ENCODE assay signal across 9 cellular contexts in genomic region chr1:24481098-24481497, GRCh38. TPM values are rescaled to one million over a fixed set of nuclear protein-coding genes. Genes with fewer than 3 reads are reported as not detected.
DNase-seq lines count a peak whose midpoint lies in the region; ATAC-seq and TF ChIP-seq lines count a peak whose summit lies in the region.
"Had no signal": no experiment of that assay in that cellular context is flagged by ENCODE, and none has a peak within 500 bp of the region (broad histone marks: within the 10 kb centered on the region; RNA-seq: fewer than 3 reads in every experiment).

No MANE protein-coding gene starts in this region.

- no peaks in the 10 kb centered on the region for H3K4me1 ChIP-seq in testis

- ATAC-seq in SK-N-SH treated with all-trans-retinoic acid at 6 μM for 48 hours (no peak), GM18867 (IDR thresholded peaks at IDR 0.05; ENCODE audit: unreplicated experiment) (no peak)
- ATAC-seq: HCT116 had no signal

- no peaks in the 10 kb centered on the region for H3K27me3 ChIP-seq in testis

- H3K9me3 Mint-ChIP-seq in activated naive CD4-positive, alpha-beta T cell treated with anti-CD3 and anti-CD28 coated beads, Interleukin-2, amount 50 U/mL, for 24 hours = no peaks in the 10 kb centered on the region

- H3K9me3 ChIP-seq in testis = no peaks in the 10 kb centered on the region

- H3K4me3 Mint-ChIP-seq in activated naive CD4-positive, alpha-beta T cell treated with anti-CD3 and anti-CD28 coated beads, Interleukin-2, amount 50 U/mL, for 24 hours = peak overlapping the region; percentile 67

- H3K4me1 Mint-ChIP-seq in activated naive CD4-positive, alpha-beta T cell treated with anti-CD3 and anti-CD28 coated beads, Interleukin-2, amount 50 U/mL, for 24 hours = peaks cover 62% of the 10 kb centered on the region

- H3K36me3 Mint-ChIP-seq in activated naive CD4-positive, alpha-beta T cell treated with anti-CD3 and anti-CD28 coated beads, Interleukin-2, amount 50 U/mL, for 24 hours = no peaks in the 10 kb centered on the region

- no peak overlapping the region for H3K27ac ChIP-seq in testis

- H3K27me3 Mint-ChIP-seq in activated naive CD4-positive, alpha-beta T cell treated with anti-CD3 and anti-CD28 coated beads, Interleukin-2, amount 50 U/mL, for 24 hours = no peaks in the 10 kb centered on the region

- peak; percentile 48 for DNase-seq in GM19240 (ENCODE audit: insufficient read length, low spot score)
- peak; percentile 46 for DNase-seq in RPMI8226
- peak in 3 of 4 experiments; percentile 35 to 58 (median 42) for DNase-seq in stimulated activated CD4-positive, alpha-beta T cell treated with anti-CD3 and anti-CD28 coated beads, Interleukin-1b, Interleukin-23, amount 100 ng/mL, for 24 hours (ENCODE audit: low read depth in 4 of 4, low spot score in 1 of 4)
- no peak for DNase-seq in testis
- no peak for DNase-seq in SW480 (ENCODE audit: low spot score)

- 72 to 75% methylated on average over 2 of the region's 2 CpGs for WGBS in testis, 2 donors

- TF ChIP-seq CTCF in testis (IDR thresholded peaks at IDR 0.05) = no peak

- H3K27ac Mint-ChIP-seq in activated naive CD4-positive, alpha-beta T cell treated with anti-CD3 and anti-CD28 coated beads, Interleukin-2, amount 50 U/mL, for 24 hours = peak overlapping the region; percentile 95

- no peak overlapping the region for H3K4me3 ChIP-seq in testis

- H3K36me3 ChIP-seq in testis (ENCODE audit: low read depth, missing control alignments) = no peaks in the 10 kb centered on the region

- intact Hi-C loops in testis (cut with DNase I; ENCODE audit: low total_unique reads) = no loop called here

- TF ChIP-seq POLR2A in testis (IDR thresholded peaks at IDR 0.05) = no peak

TF ChIP-seq in SK-N-SH treated with all-trans-retinoic acid at 6 μM for 48 hours, 23 proteins besides CTCF, POLR2A, EP300 and RAD21:
- TF ChIP-seq POU6F1 (CRISPR knock-in tag; IDR thresholded peaks at IDR 0.05; ENCODE audit: borderline replicate concordance, low read depth) (no peak), RARB (CRISPR knock-in tag; IDR thresholded peaks at IDR 0.05) (no peak), ZC3H10 (CRISPR knock-in tag; IDR thresholded peaks at IDR 0.05) (no peak), PPARA (CRISPR knock-in tag; IDR thresholded peaks at IDR 0.05; ENCODE audit: borderline replicate concordance) (no peak), GLIS3 (CRISPR knock-in tag; IDR thresholded peaks at IDR 0.05) (no peak), CSRNP3 (CRISPR knock-in tag; IDR thresholded peaks at IDR 0.05) (no peak), CREB5 (CRISPR knock-in tag; IDR thresholded peaks at IDR 0.05; ENCODE audit: low read depth) (no peak), TCF4 (CRISPR knock-in tag; IDR thresholded peaks at IDR 0.05; ENCODE audit: borderline replicate concordance) (no peak), TSHZ2 (CRISPR knock-in tag; IDR thresholded peaks at IDR 0.05) (no peak), OSR1 (CRISPR knock-in tag; IDR thresholded peaks at IDR 0.05) (no peak), BACH2 (CRISPR knock-in tag; IDR thresholded peaks at IDR 0.05; ENCODE audit: borderline replicate concordance) (no peak)

RNA-seq across cellular contexts. Expression of gene RCAN3, which starts 21.5 kb away (rescaled TPM):
- 1 to 10 TPM; 7.9 to 8.0 TPM for total RNA-seq in testis
- 4.2 TPM for polyA plus RNA-seq in testis (ENCODE audit: insufficient read depth, low read depth, low replicate concordance)

Comparison
In these comparisons a context has a peak if more than half of its experiments do, and no peak if none do; other contexts are left out.
1. DNase-seq: peak in GM19240 (single experiment), RPMI8226 (single experiment) and stimulated activated CD4-positive, alpha-beta T cell treated with anti-CD3 and anti-CD28 coated beads, Interleukin-1b, Interleukin-23, amount 100 ng/mL, for 24 hours (3 of 4); none in testis (single experiment) and SW480 (single experiment).